21 cellular contexts compared by ENCODE assay signal in the genomic region with DNA sequence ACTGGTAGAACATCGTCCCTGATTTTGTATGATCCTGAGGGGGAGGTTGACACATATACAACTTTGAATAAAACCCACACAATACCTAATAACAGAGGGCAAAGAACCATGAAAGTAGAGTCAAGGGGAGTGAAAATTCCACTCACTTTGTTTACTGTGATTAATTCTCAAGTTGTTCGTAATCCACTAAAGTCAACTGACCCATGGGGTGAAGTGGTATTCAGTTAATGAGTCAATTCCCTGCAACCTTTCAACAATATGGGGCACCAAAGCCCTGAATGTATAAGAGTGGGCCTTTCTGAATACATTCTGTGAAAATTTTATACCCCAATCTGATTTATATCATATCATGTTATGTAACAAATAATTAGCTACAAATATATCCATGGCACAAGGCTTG. TPM values are rescaled to one million over a fixed set of nuclear protein-coding genes. Genes with fewer than 3 reads are reported as not detected.
DNase-seq lines count a peak whose midpoint lies in the region; ATAC-seq and TF ChIP-seq lines count a peak whose summit lies in the region.
"Had no signal": no experiment of that assay in that cellular context is flagged by ENCODE, and none has a peak within 500 bp of the region (broad histone marks: within the 10 kb centered on the region; RNA-seq: fewer than 3 reads in every experiment).

No MANE protein-coding gene starts in this region.

- no peaks in the 10 kb centered on the region for H3F3A ChIP-seq in smooth muscle cell (ENCODE audit: low read depth)

- CTCF ChIA-PET in MCF 10A (lab: Yijun Ruan, JAX): interaction anchor here (1.6 to 3.1 kb wide), 2 partner anchors 68 to 142 kb away, joined by 4 to 8 read pairs; no protein-coding TSS in a partner anchor

- H2AFZ ChIP-seq in smooth muscle cell (ENCODE audit: low read depth): no peak overlapping the region

- H3K36me3 Mint-ChIP-seq in MCF 10A (ENCODE audit: insufficient read depth, unreplicated experiment): no peaks in the 10 kb centered on the region

- no TSS peak for BruUV-seq in MCF 10A (replicated peaks; lab: Mats Ljungman, UMichigan)

- H3K4me2 ChIP-seq in smooth muscle cell: no peak overlapping the region
- H3K4me2 ChIP-seq: A549 had no signal

- TF ChIP-seq CTCF in MCF 10A (IDR thresholded peaks at IDR 0.05; ENCODE audit: unreplicated experiment) (no peak), breast epithelium (IDR thresholded peaks at IDR 0.05) (no peak), esophagus squamous epithelium (IDR thresholded peaks at IDR 0.05) (no peak), left lung (IDR thresholded peaks at IDR 0.05) (no peak), smooth muscle cell (IDR thresholded peaks at IDR 0.05; ENCODE audit: borderline replicate concordance, insufficient read depth, poor library complexity, severe bottlenecking) (no peak)

- peaks cover 9% of the 10 kb centered on the region for H3K4me1 Mint-ChIP-seq in MCF 10A (ENCODE audit: insufficient read depth, unreplicated experiment)

- POLR2A ChIA-PET in MCF 10A (lab: Yijun Ruan, JAX): interaction anchor here (0.9 to 4.1 kb wide), 10 partner anchors 17 to 59 kb away, joined by 4 to 23 read pairs (median 6); a partner anchor contains a TSS

- 68 to 84% methylated on average over 2 of the region's 2 CpGs for WGBS in esophagus squamous epithelium, 2 donors
- WGBS in smooth muscle cell (ENCODE audit: low lambda C conversion rate): 95% methylated on average over 2 of the region's 2 CpGs

- H3K4me1 ChIP-seq in breast epithelium (no peaks in the 10 kb centered on the region), esophagus squamous epithelium (peaks cover 0 to 17% (median 0%) of the 10 kb centered on the region in 3 donors), left lung (no peaks in the 10 kb centered on the region), smooth muscle cell (ENCODE audit: low read depth) (no peaks in the 10 kb centered on the region)
- H3K4me1 ChIP-seq: A549, Caco-2 had no signal

- H3K9me3 ChIP-seq in breast epithelium (no peaks in the 10 kb centered on the region), esophagus squamous epithelium (no peaks in the 10 kb centered on the region), left lung (no peaks in the 10 kb centered on the region), smooth muscle cell (replicated peaks; ENCODE audit: low read depth) (no peaks in the 10 kb centered on the region)
- H3K9me3 ChIP-seq: A549, Caco-2 had no signal

- no peaks in the 10 kb centered on the region for H4K20me1 ChIP-seq in smooth muscle cell (ENCODE audit: low read depth)

- H3K4me3 Mint-ChIP-seq in MCF 10A (ENCODE audit: unreplicated experiment): no peak overlapping the region
- H3K4me3 Mint-ChIP-seq: CD4-positive, alpha-beta T cell; HFFc6 had no signal

- no peak overlapping the region for H3K9ac ChIP-seq in smooth muscle cell (ENCODE audit: low read depth)

- no peak for DNase-seq in MCF 10A (ENCODE audit: unreplicated experiment)
- DNase-seq in breast epithelium (ENCODE audit: low spot score in 2 of 2): no peak
- DNase-seq in esophagus squamous epithelium (lab: John Stamatoyannopoulos, UW): no peak
- DNase-seq in left lung: no peak
- no peak for DNase-seq in smooth muscle cell (lab: John Stamatoyannopoulos, UW; ENCODE audit: unreplicated experiment)
- DNase-seq in activated CD4-positive, CD25-positive, alpha-beta regulatory T cell treated with anti-CD3 and anti-CD28 coated beads, Interleukin-2, amount 50 U/mL, for 72 hours: no peak
- DNase-seq: AML-193; Caco-2; CD4-positive, alpha-beta T cell; DMS79; GDM1; GOT3; H7 had no signal

- peak overlapping the region; percentile 12 for H3K27ac Mint-ChIP-seq in MCF 10A (ENCODE audit: low read depth, unreplicated experiment)
- H3K27ac Mint-ChIP-seq: CD4-positive, alpha-beta T cell; HFFc6 had no signal

- no peaks in the 10 kb centered on the region for H3K79me2 ChIP-seq in smooth muscle cell (ENCODE audit: low read depth)

- TF ChIP-seq POLR2A in breast epithelium (IDR thresholded peaks at IDR 0.05) (no peak), esophagus squamous epithelium (IDR thresholded peaks at IDR 0.05) (no peak)

- H3K4me3 ChIP-seq in breast epithelium: no peak overlapping the region
- H3K4me3 ChIP-seq in esophagus squamous epithelium: no peak overlapping the region
- H3K4me3 ChIP-seq in left lung: no peak overlapping the region
- H3K4me3 ChIP-seq in smooth muscle cell: no peak overlapping the region
- H3K4me3 ChIP-seq: A549 had no signal

- H3K36me3 ChIP-seq in breast epithelium (no peaks in the 10 kb centered on the region), esophagus squamous epithelium (no peaks in the 10 kb centered on the region), left lung (no peaks in the 10 kb centered on the region), smooth muscle cell (ENCODE audit: low read depth) (no peaks in the 10 kb centered on the region)

- H3K27me3 Mint-ChIP-seq in MCF 10A (ENCODE audit: insufficient read depth, unreplicated experiment): no peaks in the 10 kb centered on the region
- H3K27me3 Mint-ChIP-seq: CD4-positive, alpha-beta T cell had no signal

- ATAC-seq in left lung (peak; percentile 57), HG03175 (IDR thresholded peaks at IDR 0.05; ENCODE audit: unreplicated experiment) (no peak)
- ATAC-seq: A549, HCT116, HepG2 had no signal

- intact Hi-C loops in MCF 10A (cut with micrococcal nuclease) (loop anchor here (2.0 kb wide), 1 partner anchor 51 kb away; no protein-coding TSS in a partner anchor), breast epithelium (cut with DNase I; ENCODE audit: low total_unique reads) (no loop called here), esophagus squamous epithelium (cut with DNase I) (no loop called here), left lung (cut with DNase I) (no loop called here)

- H3K27ac ChIP-seq in breast epithelium (no peak overlapping the region), esophagus squamous epithelium (peak overlapping the region; percentile 9 to 58 (median 49)), left lung (no peak overlapping the region), smooth muscle cell (ENCODE audit: low read depth) (no peak overlapping the region)
- H3K27ac ChIP-seq: 22Rv1, A549, C4-2B had no signal

- H3K27me3 ChIP-seq in breast epithelium (no peaks in the 10 kb centered on the region), esophagus squamous epithelium (no peaks in the 10 kb centered on the region), left lung (no peaks in the 10 kb centered on the region), smooth muscle cell (ENCODE audit: low read depth) (no peaks in the 10 kb centered on the region)

- no peaks in the 10 kb centered on the region for H3K9me3 Mint-ChIP-seq in MCF 10A (ENCODE audit: unreplicated experiment)
- H3K9me3 Mint-ChIP-seq: CD4-positive, alpha-beta T cell; HFFc6 had no signal

RNA-seq across cellular contexts. Expression of a gene that starts 39.0 kb away (rescaled TPM):
- total RNA-seq in MCF 10A (2022) (0.15 and 0.21 TPM in 2 replicates), breast epithelium (under 1 TPM in 1 of 3 donors, not detected in 2; 0.29 TPM), esophagus squamous epithelium (under 1 TPM in 2 of 4 donors, not detected in 2; 0.18 to 0.27 TPM), left lung (under 1 TPM; 0.68 to 0.93 TPM), smooth muscle cell (not detected in 2 replicates)
- not detected in 2 replicates for polyA plus RNA-seq in smooth muscle cell
- total RNA-seq: Caco-2; CD4-positive, alpha-beta T cell; Daoy; H7; HepG2 had no signal
- polyA plus RNA-seq: HepG2 had no signal

RNA-seq across cellular contexts. Expression of a gene that starts 55.2 kb away (rescaled TPM):
- 12.1 and 14.9 TPM in 2 replicates for total RNA-seq in MCF 10A (2022)
- 10 to 100 TPM in 2 of 3 donors, 1 to 10 TPM in 1; 8.8 to 20.2 (median 15.7) TPM for total RNA-seq in breast epithelium
- 10 to 100 TPM in 1 of 4 donors, 1 to 10 TPM in 3; 4.3 to 10.1 (median 6.4) TPM for total RNA-seq in esophagus squamous epithelium
- total RNA-seq in left lung: 10 to 100 TPM; 19.4 to 21.6 TPM
- 11.6 and 12.9 TPM in 2 replicates for total RNA-seq in smooth muscle cell
- polyA plus RNA-seq in smooth muscle cell: 10.8 and 14.0 TPM in 2 replicates

Comparison
In these comparisons a context has a peak if more than half of its experiments do, and no peak if none do; other contexts are left out.
1. H3K27ac ChIP-seq: peak in esophagus squamous epithelium (4 of 4); none in breast epithelium (0 of 2), left lung (0 of 2) and smooth muscle cell (single experiment).